1 cellular context compared by ENCODE assay signal in the genomic region with DNA sequence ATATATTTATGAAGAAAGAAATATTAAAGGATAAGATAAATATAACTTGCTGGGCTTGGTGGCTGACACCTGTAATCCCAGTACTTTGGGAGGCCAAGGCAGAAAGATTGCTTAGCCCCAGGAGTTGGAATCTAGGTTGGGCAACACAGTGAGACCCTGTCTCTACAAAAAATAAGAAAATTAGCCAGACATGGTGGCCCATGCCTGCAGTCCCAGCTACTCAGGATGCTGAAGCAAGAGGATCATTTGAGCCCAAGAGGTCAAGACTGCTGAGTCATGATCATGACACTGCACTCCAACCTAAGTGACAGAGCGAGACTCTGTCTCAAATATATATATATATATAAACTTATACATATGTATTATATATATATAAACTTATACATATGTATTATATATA.
A peak's percentile ranks its signal among the peaks of the same experiment; 100 is the strongest.
TF ChIP-seq lines count a peak whose summit lies in the region.

No MANE protein-coding gene starts in this region.

TF ChIP-seq in K562, 482 proteins besides CTCF, POLR2A, EP300 and RAD21 (continued from another document and continues in another):
- no peak for TF ChIP-seq MAZ (CRISPR knock-in tag; conservative IDR thresholded peaks at IDR 0.05 in 1 of 2, IDR thresholded peaks at IDR 0.05 in 1 of 2)
- peak; percentile 98 for TF ChIP-seq MAFK (IDR thresholded peaks at IDR 0.05; ENCODE audit: low read length)
- TF ChIP-seq ZNF165 (CRISPR knock-in tag; IDR thresholded peaks at IDR 0.05; ENCODE audit: borderline replicate concordance), result no peak
- no peak for TF ChIP-seq HDAC6 (IDR thresholded peaks at IDR 0.05; ENCODE audit: low read depth, low read length)
- TF ChIP-seq ZNF445 (CRISPR knock-in tag; IDR thresholded peaks at IDR 0.05; ENCODE audit: low read depth), result no peak
- TF ChIP-seq PTBP1 (IDR thresholded peaks at IDR 0.05; ENCODE audit: low read depth, low read length), result no peak
- no peak for TF ChIP-seq ERF (CRISPR knock-in tag; IDR thresholded peaks at IDR 0.05)
- TF ChIP-seq MCM7 (IDR thresholded peaks at IDR 0.05), result no peak
- no peak for TF ChIP-seq ZSCAN29 (IDR thresholded peaks at IDR 0.05)
- TF ChIP-seq NR3C1 (CRISPR knock-in tag; IDR thresholded peaks at IDR 0.05), result no peak
- no peak for TF ChIP-seq FOS (IDR thresholded peaks at IDR 0.05; ENCODE audit: extremely low read depth, insufficient read length)
- TF ChIP-seq KLF16 (IDR thresholded peaks at IDR 0.05), result no peak
- no peak for TF ChIP-seq ZNF780A (CRISPR knock-in tag; IDR thresholded peaks at IDR 0.05)
- peak; percentile 85 for TF ChIP-seq JUND (IDR thresholded peaks at IDR 0.05; ENCODE audit: borderline replicate concordance, low read depth, low read length)
- peak; percentile 61; the same call in 1 of the 3 replicates for TF ChIP-seq JUND (tag; IDR thresholded peaks at IDR 0.05; ENCODE audit: borderline replicate concordance, low read depth, low read length)
- no peak for TF ChIP-seq TAF7 (tag; IDR thresholded peaks at IDR 0.05)
- TF ChIP-seq, protein P1, sequence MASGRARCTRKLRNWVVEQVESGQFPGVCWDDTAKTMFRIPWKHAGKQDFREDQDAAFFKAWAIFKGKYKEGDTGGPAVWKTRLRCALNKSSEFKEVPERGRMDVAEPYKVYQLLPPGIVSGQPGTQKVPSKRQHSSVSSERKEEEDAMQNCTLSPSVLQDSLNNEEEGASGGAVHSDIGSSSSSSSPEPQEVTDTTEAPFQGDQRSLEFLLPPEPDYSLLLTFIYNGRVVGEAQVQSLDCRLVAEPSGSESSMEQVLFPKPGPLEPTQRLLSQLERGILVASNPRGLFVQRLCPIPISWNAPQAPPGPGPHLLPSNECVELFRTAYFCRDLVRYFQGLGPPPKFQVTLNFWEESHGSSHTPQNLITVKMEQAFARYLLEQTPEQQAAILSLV (tag; IDR thresholded peaks at IDR 0.05), result no peak
- TF ChIP-seq SIX5 (IDR thresholded peaks at IDR 0.05; ENCODE audit: borderline replicate concordance in 1 of 2, insufficient read depth in 1 of 2, low read depth in 1 of 2, low read length in 2 of 2), result no peak
- no peak for TF ChIP-seq DDX20 (tag; IDR thresholded peaks at IDR 0.05; ENCODE audit: low read depth)
- TF ChIP-seq, protein P2, sequence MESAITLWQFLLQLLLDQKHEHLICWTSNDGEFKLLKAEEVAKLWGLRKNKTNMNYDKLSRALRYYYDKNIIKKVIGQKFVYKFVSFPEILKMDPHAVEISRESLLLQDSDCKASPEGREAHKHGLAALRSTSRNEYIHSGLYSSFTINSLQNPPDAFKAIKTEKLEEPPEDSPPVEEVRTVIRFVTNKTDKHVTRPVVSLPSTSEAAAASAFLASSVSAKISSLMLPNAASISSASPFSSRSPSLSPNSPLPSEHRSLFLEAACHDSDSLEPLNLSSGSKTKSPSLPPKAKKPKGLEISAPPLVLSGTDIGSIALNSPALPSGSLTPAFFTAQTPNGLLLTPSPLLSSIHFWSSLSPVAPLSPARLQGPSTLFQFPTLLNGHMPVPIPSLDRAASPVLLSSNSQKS (CRISPR knock-in tag; IDR thresholded peaks at IDR 0.05), result no peak
- no peak for TF ChIP-seq ILK (tag; IDR thresholded peaks at IDR 0.05; ENCODE audit: borderline replicate concordance, low read depth)
- TF ChIP-seq CBFB (CRISPR knock-in tag; IDR thresholded peaks at IDR 0.05), result no peak
- TF ChIP-seq, protein P3, sequence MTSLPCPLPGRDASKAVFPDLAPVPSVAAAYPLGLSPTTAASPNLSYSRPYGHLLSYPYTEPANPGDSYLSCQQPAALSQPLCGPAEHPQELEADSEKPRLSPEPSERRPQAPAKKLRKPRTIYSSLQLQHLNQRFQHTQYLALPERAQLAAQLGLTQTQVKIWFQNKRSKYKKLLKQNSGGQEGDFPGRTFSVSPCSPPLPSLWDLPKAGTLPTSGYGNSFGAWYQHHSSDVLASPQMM (CRISPR knock-in tag; IDR thresholded peaks at IDR 0.05), result no peak
- TF ChIP-seq POLR2AphosphoS2 (IDR thresholded peaks at IDR 0.05; ENCODE audit: low read length), result no peak
- TF ChIP-seq XRCC4 (IDR thresholded peaks at IDR 0.05; ENCODE audit: extremely low read depth, insufficient read depth, insufficient read length), result no peak
- TF ChIP-seq, protein P4, sequence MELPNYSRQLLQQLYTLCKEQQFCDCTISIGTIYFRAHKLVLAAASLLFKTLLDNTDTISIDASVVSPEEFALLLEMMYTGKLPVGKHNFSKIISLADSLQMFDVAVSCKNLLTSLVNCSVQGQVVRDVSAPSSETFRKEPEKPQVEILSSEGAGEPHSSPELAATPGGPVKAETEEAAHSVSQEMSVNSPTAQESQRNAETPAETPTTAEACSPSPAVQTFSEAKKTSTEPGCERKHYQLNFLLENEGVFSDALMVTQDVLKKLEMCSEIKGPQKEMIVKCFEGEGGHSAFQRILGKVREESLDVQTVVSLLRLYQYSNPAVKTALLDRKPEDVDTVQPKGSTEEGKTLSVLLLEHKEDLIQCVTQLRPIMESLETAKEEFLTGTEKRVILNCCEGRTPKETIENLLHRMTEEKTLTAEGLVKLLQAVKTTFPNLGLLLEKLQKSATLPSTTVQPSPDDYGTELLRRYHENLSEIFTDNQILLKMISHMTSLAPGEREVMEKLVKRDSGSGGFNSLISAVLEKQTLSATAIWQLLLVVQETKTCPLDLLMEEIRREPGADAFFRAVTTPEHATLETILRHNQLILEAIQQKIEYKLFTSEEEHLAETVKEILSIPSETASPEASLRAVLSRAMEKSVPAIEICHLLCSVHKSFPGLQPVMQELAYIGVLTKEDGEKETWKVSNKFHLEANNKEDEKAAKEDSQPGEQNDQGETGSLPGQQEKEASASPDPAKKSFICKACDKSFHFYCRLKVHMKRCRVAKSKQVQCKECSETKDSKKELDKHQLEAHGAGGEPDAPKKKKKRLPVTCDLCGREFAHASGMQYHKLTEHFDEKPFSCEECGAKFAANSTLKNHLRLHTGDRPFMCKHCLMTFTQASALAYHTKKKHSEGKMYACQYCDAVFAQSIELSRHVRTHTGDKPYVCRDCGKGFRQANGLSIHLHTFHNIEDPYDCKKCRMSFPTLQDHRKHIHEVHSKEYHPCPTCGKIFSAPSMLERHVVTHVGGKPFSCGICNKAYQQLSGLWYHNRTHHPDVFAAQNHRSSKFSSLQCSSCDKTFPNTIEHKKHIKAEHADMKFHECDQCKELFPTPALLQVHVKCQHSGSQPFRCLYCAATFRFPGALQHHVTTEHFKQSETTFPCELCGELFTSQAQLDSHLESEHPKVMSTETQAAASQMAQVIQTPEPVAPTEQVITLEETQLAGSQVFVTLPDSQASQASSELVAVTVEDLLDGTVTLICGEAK (IDR thresholded peaks at IDR 0.05), result no peak
- TF ChIP-seq, protein P4 (CRISPR knock-in tag; IDR thresholded peaks at IDR 0.05), result no peak
- TF ChIP-seq CCNT2 (IDR thresholded peaks at IDR 0.05; ENCODE audit: borderline replicate concordance, extremely low read depth, insufficient read length, low read depth, low read length), result no peak
- TF ChIP-seq XRCC3 (IDR thresholded peaks at IDR 0.05), result no peak
- TF ChIP-seq, protein P5, sequence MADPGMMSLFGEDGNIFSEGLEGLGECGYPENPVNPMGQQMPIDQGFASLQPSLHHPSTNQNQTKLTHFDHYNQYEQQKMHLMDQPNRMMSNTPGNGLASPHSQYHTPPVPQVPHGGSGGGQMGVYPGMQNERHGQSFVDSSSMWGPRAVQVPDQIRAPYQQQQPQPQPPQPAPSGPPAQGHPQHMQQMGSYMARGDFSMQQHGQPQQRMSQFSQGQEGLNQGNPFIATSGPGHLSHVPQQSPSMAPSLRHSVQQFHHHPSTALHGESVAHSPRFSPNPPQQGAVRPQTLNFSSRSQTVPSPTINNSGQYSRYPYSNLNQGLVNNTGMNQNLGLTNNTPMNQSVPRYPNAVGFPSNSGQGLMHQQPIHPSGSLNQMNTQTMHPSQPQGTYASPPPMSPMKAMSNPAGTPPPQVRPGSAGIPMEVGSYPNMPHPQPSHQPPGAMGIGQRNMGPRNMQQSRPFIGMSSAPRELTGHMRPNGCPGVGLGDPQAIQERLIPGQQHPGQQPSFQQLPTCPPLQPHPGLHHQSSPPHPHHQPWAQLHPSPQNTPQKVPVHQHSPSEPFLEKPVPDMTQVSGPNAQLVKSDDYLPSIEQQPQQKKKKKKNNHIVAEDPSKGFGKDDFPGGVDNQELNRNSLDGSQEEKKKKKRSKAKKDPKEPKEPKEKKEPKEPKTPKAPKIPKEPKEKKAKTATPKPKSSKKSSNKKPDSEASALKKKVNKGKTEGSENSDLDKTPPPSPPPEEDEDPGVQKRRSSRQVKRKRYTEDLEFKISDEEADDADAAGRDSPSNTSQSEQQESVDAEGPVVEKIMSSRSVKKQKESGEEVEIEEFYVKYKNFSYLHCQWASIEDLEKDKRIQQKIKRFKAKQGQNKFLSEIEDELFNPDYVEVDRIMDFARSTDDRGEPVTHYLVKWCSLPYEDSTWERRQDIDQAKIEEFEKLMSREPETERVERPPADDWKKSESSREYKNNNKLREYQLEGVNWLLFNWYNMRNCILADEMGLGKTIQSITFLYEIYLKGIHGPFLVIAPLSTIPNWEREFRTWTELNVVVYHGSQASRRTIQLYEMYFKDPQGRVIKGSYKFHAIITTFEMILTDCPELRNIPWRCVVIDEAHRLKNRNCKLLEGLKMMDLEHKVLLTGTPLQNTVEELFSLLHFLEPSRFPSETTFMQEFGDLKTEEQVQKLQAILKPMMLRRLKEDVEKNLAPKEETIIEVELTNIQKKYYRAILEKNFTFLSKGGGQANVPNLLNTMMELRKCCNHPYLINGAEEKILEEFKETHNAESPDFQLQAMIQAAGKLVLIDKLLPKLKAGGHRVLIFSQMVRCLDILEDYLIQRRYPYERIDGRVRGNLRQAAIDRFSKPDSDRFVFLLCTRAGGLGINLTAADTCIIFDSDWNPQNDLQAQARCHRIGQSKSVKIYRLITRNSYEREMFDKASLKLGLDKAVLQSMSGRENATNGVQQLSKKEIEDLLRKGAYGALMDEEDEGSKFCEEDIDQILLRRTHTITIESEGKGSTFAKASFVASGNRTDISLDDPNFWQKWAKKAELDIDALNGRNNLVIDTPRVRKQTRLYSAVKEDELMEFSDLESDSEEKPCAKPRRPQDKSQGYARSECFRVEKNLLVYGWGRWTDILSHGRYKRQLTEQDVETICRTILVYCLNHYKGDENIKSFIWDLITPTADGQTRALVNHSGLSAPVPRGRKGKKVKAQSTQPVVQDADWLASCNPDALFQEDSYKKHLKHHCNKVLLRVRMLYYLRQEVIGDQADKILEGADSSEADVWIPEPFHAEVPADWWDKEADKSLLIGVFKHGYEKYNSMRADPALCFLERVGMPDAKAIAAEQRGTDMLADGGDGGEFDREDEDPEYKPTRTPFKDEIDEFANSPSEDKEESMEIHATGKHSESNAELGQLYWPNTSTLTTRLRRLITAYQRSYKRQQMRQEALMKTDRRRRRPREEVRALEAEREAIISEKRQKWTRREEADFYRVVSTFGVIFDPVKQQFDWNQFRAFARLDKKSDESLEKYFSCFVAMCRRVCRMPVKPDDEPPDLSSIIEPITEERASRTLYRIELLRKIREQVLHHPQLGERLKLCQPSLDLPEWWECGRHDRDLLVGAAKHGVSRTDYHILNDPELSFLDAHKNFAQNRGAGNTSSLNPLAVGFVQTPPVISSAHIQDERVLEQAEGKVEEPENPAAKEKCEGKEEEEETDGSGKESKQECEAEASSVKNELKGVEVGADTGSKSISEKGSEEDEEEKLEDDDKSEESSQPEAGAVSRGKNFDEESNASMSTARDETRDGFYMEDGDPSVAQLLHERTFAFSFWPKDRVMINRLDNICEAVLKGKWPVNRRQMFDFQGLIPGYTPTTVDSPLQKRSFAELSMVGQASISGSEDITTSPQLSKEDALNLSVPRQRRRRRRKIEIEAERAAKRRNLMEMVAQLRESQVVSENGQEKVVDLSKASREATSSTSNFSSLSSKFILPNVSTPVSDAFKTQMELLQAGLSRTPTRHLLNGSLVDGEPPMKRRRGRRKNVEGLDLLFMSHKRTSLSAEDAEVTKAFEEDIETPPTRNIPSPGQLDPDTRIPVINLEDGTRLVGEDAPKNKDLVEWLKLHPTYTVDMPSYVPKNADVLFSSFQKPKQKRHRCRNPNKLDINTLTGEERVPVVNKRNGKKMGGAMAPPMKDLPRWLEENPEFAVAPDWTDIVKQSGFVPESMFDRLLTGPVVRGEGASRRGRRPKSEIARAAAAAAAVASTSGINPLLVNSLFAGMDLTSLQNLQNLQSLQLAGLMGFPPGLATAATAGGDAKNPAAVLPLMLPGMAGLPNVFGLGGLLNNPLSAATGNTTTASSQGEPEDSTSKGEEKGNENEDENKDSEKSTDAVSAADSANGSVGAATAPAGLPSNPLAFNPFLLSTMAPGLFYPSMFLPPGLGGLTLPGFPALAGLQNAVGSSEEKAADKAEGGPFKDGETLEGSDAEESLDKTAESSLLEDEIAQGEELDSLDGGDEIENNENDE (IDR thresholded peaks at IDR 0.05; ENCODE audit: low read depth, low read length), result no peak
